ENCODE assay signal across 14 cellular contexts in the genomic region with DNA sequence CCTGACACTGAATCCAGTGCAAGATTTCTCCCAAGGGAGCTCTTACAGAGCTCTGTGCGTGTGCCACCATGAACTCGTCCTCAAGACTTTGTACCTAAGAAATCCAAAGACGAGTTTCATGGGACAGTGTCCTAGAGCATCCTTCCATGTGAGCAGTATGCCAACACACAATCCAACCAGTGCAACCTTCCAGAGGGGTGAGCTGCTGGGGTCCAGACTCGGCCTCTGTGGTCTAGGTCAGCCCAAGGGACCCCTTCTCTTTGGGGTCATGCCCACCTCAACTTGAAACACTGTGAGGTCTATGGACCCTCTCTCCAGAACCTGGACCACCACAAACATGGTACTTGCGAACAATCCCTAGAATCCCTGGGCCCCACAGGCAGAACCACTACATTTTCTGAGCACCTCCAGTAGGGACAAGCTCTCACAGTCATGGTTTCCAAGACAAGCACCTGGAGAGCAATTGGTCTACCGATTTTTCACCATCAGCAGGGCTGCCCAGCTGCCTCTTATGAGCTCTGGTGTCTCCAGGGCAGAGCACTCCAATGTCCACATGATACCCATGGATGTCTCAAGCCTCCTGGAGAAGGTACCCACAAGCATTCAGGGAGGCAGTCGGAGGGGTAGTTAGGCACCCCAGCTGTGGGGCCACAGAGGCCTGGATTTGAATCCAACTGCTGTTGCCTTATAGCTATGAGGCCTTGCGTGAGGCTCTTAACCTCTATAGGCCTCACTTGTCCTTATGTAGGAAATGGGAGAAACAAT. TPM values are rescaled to one million over a fixed set of nuclear protein-coding genes. Genes with fewer than 3 reads are reported as not detected.
DNase-seq lines count a peak whose midpoint lies in the region; ATAC-seq, FAIRE-seq and TF ChIP-seq lines count a peak whose summit lies in the region.
"Had no signal": no experiment of that assay in that cellular context is flagged by ENCODE, and none has a peak within 500 bp of the region (broad histone marks: within the 10 kb centered on the region; RNA-seq: fewer than 3 reads in every experiment).

No MANE protein-coding gene starts in this region.

- FAIRE-seq in endothelial cell of umbilical vein (lab: Jason Lieb, UNC): no peak
- FAIRE-seq: HTR-8/SVneo had no signal

- H3K27me3 ChIP-seq in heart left ventricle (peaks cover 0 to 19% (median 0%) of the 10 kb centered on the region in 9 donors), endothelial cell of umbilical vein (ENCODE audit: control insufficient read depth in 2 of 2, insufficient read depth in 2 of 2, low read length in 2 of 2) (no peaks in the 10 kb centered on the region), osteoblast (ENCODE audit: insufficient read depth, low read length) (no peaks in the 10 kb centered on the region), upper lobe of left lung (peaks cover 0 to 12% (median 0%) of the 10 kb centered on the region in 4 donors)

- H2AFZ ChIP-seq in endothelial cell of umbilical vein (ENCODE audit: low read depth, low read length): no peak overlapping the region
- no peak overlapping the region for H2AFZ ChIP-seq in osteoblast (ENCODE audit: low read length)

- no peak for TF ChIP-seq POLR2A in heart left ventricle (IDR thresholded peaks at IDR 0.05)
- TF ChIP-seq POLR2A in endothelial cell of umbilical vein (IDR thresholded peaks at IDR 0.05; ENCODE audit: low read depth, low read length): no peak
- TF ChIP-seq POLR2A in upper lobe of left lung (IDR thresholded peaks at IDR 0.05): no peak

- H3K9me3 ChIP-seq in heart left ventricle (no peaks in the 10 kb centered on the region), endothelial cell of umbilical vein (replicated peaks; ENCODE audit: control insufficient read depth, insufficient read depth, low read length) (no peaks in the 10 kb centered on the region), osteoblast (ENCODE audit: low read depth, low read length) (no peaks in the 10 kb centered on the region), upper lobe of left lung (no peaks in the 10 kb centered on the region)
- H3K9me3 ChIP-seq: prostate gland had no signal

- WGBS in heart left ventricle, 4 donors: 91 to 93% (median 93%) methylated on average over 5 to 8 of the region's 8 CpGs
- WGBS in upper lobe of left lung, 2 donors: 90 to 91% methylated on average over 4 to 8 of the region's 8 CpGs

- POLR2A ChIA-PET in endothelial cell of umbilical vein (lab: Charles Lee): interaction anchor here (0.6 to 0.7 kb wide), 3 partner anchors 11 to 168 kb away, joined by 3 read pairs; a partner anchor contains a TSS

- H3K4me2 ChIP-seq in endothelial cell of umbilical vein (ENCODE audit: insufficient read depth, low read length): peak overlapping the region; percentile 40
- no peak overlapping the region for H3K4me2 ChIP-seq in osteoblast (ENCODE audit: insufficient read depth, low read length)

- no peak for TF ChIP-seq EP300 in upper lobe of left lung (IDR thresholded peaks at IDR 0.05)

- BruUV-seq in endothelial cell of umbilical vein (replicated peaks; lab: Mats Ljungman, UMichigan): TSS peak; percentile 4

- peak overlapping the region in 11 of 12 donors; percentile 58 to 82 (median 73) for H3K27ac ChIP-seq in heart left ventricle
- H3K27ac ChIP-seq in endothelial cell of umbilical vein (ENCODE audit: insufficient read depth, low read depth, low read length): peak overlapping the region; percentile 88
- no peak overlapping the region for H3K27ac ChIP-seq in osteoblast (ENCODE audit: low read depth, low read length)
- peak overlapping the region; percentile 66 to 88 (median 83) for H3K27ac ChIP-seq in upper lobe of left lung

- H3K36me3 ChIP-seq in heart left ventricle: no peaks in the 10 kb centered on the region
- no peaks in the 10 kb centered on the region for H3K36me3 ChIP-seq in endothelial cell of umbilical vein (ENCODE audit: control insufficient read depth in 2 of 2, extremely low read depth in 1 of 2, insufficient read depth in 2 of 2, low read length in 2 of 2)
- H3K36me3 ChIP-seq in osteoblast (ENCODE audit: insufficient read depth, low read length): no peaks in the 10 kb centered on the region
- H3K36me3 ChIP-seq in upper lobe of left lung: no peaks in the 10 kb centered on the region
- H3K36me3 ChIP-seq: prostate gland had no signal

- DNase-seq in heart left ventricle (no peak), left cardiac atrium (no peak), endothelial cell of umbilical vein (ENCODE audit: low read depth, low spot score) (no peak), osteoblast (ENCODE audit: insufficient read length, low spot score, missing footprints) (peak; percentile 50), upper lobe of left lung (no peak), NCI-H187 treated with DMSO at 0.1 percent for 48 hours (lab: John Stamatoyannopoulos, UW) (no peak)
- DNase-seq in activated CD4-positive, alpha-beta T cell treated with anti-CD3 and anti-CD28 coated beads, Interleukin-2, amount 50 U/mL, for 48 hours: no peak
- DNase-seq in activated naive CD4-positive, alpha-beta T cell treated with Interleukin-2 at 50 U/mL for 16 hours: no peak
- DNase-seq: activated CD8-positive, alpha-beta T cell treated with anti-CD3 and anti-CD28 coated beads, Interleukin-2, amount 10 ng/mL, durations not matched to agents 7 days and 5 days; naive thymus-derived CD4-positive, alpha-beta T cell; NK-92 treated with Interleukin-12 subunit alpha and Interleukin-12 subunit beta, amount 100 ng/mL, for 24 hours; stimulated activated naive CD4-positive, alpha-beta T cell treated with Interleukin-2 at 50 U/mL for 16 hours had no signal

- H3K4me1 ChIP-seq in heart left ventricle: peaks cover 4 to 41% (median 29%) of the 10 kb centered on the region in 12 donors
- H3K4me1 ChIP-seq in endothelial cell of umbilical vein (ENCODE audit: control insufficient read depth, extremely low read depth, insufficient read depth, low read length): peaks cover 52% of the 10 kb centered on the region
- peaks cover 19% of the 10 kb centered on the region for H3K4me1 ChIP-seq in osteoblast (ENCODE audit: insufficient read depth, low read length)
- peaks cover 16 to 36% (median 20%) of the 10 kb centered on the region in 4 donors for H3K4me1 ChIP-seq in upper lobe of left lung
- H3K4me1 ChIP-seq: prostate gland had no signal

- intact Hi-C loops in heart left ventricle (cut with DNase I) (loop anchor here in 9 of 10 donors (5.0 to 10.0 kb wide), 10 partner anchors 50 to 285 kb away; no protein-coding TSS in a partner anchor), left cardiac atrium (cut with DNase I) (loop anchor here (5.0 to 10.0 kb wide), 5 partner anchors 103 to 285 kb away; no protein-coding TSS in a partner anchor), endothelial cell of umbilical vein (cut with micrococcal nuclease) (loop anchor here (1.0 to 2.0 kb wide), 4 partner anchors 10 to 257 kb away; no protein-coding TSS in a partner anchor)

- CTCF ChIA-PET in endothelial cell of umbilical vein (lab: Charles Lee): interaction anchor here (1.0 to 6.5 kb wide), 5 partner anchors 12 to 285 kb away, joined by 3 to 118 read pairs (median 50); no protein-coding TSS in a partner anchor

- ATAC-seq in heart left ventricle (no peak), left cardiac atrium (no peak), upper lobe of left lung (ENCODE audit: low FRiP score in 2 of 2) (no peak)

- TF ChIP-seq CTCF in heart left ventricle (IDR thresholded peaks at IDR 0.05) (no peak), endothelial cell of umbilical vein (IDR thresholded peaks at IDR 0.05; ENCODE audit: extremely low read depth in 1 of 2, insufficient read depth in 1 of 2, low read depth in 1 of 2, low read length in 2 of 2) (no peak), osteoblast (IDR thresholded peaks at IDR 0.05; ENCODE audit: extremely low read depth, low read depth, low read length) (no peak), upper lobe of left lung (IDR thresholded peaks at IDR 0.05) (no peak)

- no peaks in the 10 kb centered on the region for H3K9me1 ChIP-seq in endothelial cell of umbilical vein (replicated peaks; ENCODE audit: control insufficient read depth, extremely low read depth, insufficient read depth, low read length)

- no peaks in the 10 kb centered on the region for H4K20me1 ChIP-seq in endothelial cell of umbilical vein (replicated peaks; ENCODE audit: control insufficient read depth, extremely low read depth, insufficient read depth, low read length)
- H4K20me1 ChIP-seq in osteoblast (ENCODE audit: insufficient read depth, low read length): no peaks in the 10 kb centered on the region

- no peaks in the 10 kb centered on the region for H3K79me2 ChIP-seq in endothelial cell of umbilical vein (ENCODE audit: control insufficient read depth, insufficient read depth, low read length)
- no peaks in the 10 kb centered on the region for H3K79me2 ChIP-seq in osteoblast (ENCODE audit: insufficient read depth, low read length)

- dilution Hi-C loops in endothelial cell of umbilical vein (cut with MboI; ENCODE audit: extremely low pct_ligation_motif_present, low sequenced_read_pairs): no loop called here

- H3K4me3 ChIP-seq in heart left ventricle (no peak overlapping the region), endothelial cell of umbilical vein (replicated peaks in 1 of 3; ENCODE audit: insufficient read depth in 1 of 3, low read depth in 1 of 3, low read length in 3 of 3) (no peak overlapping the region), osteoblast (ENCODE audit: insufficient read depth, low read length) (no peak overlapping the region), upper lobe of left lung (no peak overlapping the region)
- H3K4me3 ChIP-seq: prostate gland had no signal

- peak overlapping the region; percentile 51 for H3K9ac ChIP-seq in endothelial cell of umbilical vein (replicated peaks; ENCODE audit: extremely low read depth, insufficient read depth, low read length)

TF ChIP-seq in endothelial cell of umbilical vein, 7 proteins besides CTCF, POLR2A, EP300 and RAD21 (continues in another document):
- TF ChIP-seq EZH2 (IDR thresholded peaks at IDR 0.05; ENCODE audit: borderline replicate concordance, low read depth, low read length, severe bottlenecking) (no peak), JUN (IDR thresholded peaks at IDR 0.05; ENCODE audit: borderline replicate concordance, insufficient read depth, insufficient read length, low read depth) (no peak), MYC (IDR thresholded peaks at IDR 0.05; ENCODE audit: low read depth, low read length) (no peak)

RNA-seq across cellular contexts. Expression of a gene that starts 7.7 kb away (rescaled TPM):
- total RNA-seq in heart left ventricle (1 to 10 TPM in 8 of 9 donors, under 1 TPM in 1; 0.59 to 6.5 (median 1.8) TPM), left cardiac atrium (1 to 10 TPM; 3.2 to 3.5 TPM), endothelial cell of umbilical vein (40.5 and 71.2 TPM in 2 replicates), osteoblast (1.1 and 1.5 TPM in 2 replicates), upper lobe of left lung (1 to 10 TPM; 1.6 to 7.4 (median 2.6) TPM)
- polyA plus RNA-seq in heart left ventricle (1 to 10 TPM; 1.5 to 3.8 TPM), endothelial cell of umbilical vein (12.6 and 18.6 TPM in 2 replicates)
- polyA plus RNA-seq in endothelial cell of umbilical vein (2011; cell fraction: cytosol; rRNA removed): 8.2 and 10.2 TPM in 2 replicates
- polyA plus RNA-seq in endothelial cell of umbilical vein (2011; cell fraction: nucleus; rRNA removed): 17.9 and 20.0 TPM in 2 replicates
- 7.7 and 12.9 TPM in 2 replicates for polyA plus RNA-seq in endothelial cell of umbilical vein (2012)
- 7.1 and 7.3 TPM in 2 replicates for polyA minus RNA-seq in endothelial cell of umbilical vein
- not detected for polyA minus RNA-seq in endothelial cell of umbilical vein (2011; cell fraction: cytosol; rRNA and poly(A)+ RNA removed)
- 5.7 and 7.6 TPM in 2 replicates for polyA minus RNA-seq in endothelial cell of umbilical vein (2011; cell fraction: nucleus; rRNA and poly(A)+ RNA removed)
- total RNA-seq: activated CD8-positive, alpha-beta T cell treated with anti-CD3 and anti-CD28 coated beads, Interleukin-2, amount 10 ng/mL, durations not matched to agents 7 days and 5 days; naive thymus-derived CD4-positive, alpha-beta T cell had no signal
- polyA plus RNA-seq: naive thymus-derived CD4-positive, alpha-beta T cell had no signal
